In the genomic region with DNA sequence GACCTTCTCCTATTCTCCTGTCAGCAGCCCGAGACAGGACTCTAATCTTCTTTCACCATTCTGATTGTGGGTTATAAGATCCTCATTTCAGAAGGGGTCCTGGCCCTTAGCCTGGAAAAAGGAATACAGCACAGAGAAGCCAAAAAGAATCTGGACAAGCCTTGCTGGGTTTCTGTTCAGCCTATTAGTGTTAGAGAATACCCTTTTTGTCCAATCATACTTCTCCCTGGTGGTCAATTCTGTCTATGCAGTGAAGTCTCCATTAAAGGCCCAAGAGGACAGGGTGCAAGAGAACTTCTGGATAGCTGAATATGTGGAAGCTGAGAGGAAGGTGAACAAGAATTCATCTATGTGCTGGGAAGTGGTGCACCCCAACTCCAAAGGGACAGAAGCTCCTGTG, we compare ENCODE assay signal across 17 cellular contexts.
"Had no signal": no experiment of that assay in that cellular context is flagged by ENCODE, and none has a peak within 500 bp of the region (broad histone marks: within the 10 kb centered on the region; RNA-seq: fewer than 3 reads in every experiment).

No MANE protein-coding gene starts in this region.

- H3K27me3 ChIP-seq: cardiac muscle cell, gastroesophageal sphincter, heart right ventricle, sigmoid colon, stomach, upper lobe of left lung had no signal

- DNase-seq: activated CD4-positive, alpha-beta T cell treated with anti-CD3 and anti-CD28 coated beads for 36 hours; activated CD4-positive, alpha-beta T cell treated with anti-CD3 and anti-CD28 coated beads, Interleukin-2, amount 50 U/mL, for 48 hours; activated gamma-delta T cell; erythroblast; heart right ventricle; kidney glomerular epithelial cell; mesenchymal stem cell; naive thymus-derived CD8-positive, alpha-beta T cell; sigmoid colon; stimulated activated CD4-positive, alpha-beta T cell treated with anti-CD3 and anti-CD28 coated beads, Interleukin-4, amount 100 ng/mL, for 24 hours; stomach; T-helper 17 cell; upper lobe of left lung had no signal

- ATAC-seq: activated CD4-positive, alpha-beta T cell treated with anti-CD3 and anti-CD28 coated beads for 36 hours; gastroesophageal sphincter; heart right ventricle; naive thymus-derived CD8-positive, alpha-beta T cell; stimulated activated effector memory CD8-positive, alpha-beta T cell treated with anti-CD3 and anti-CD28 coated beads, Interleukin-12 subunit alpha, Interleukin-12 subunit beta, amount 100 ng/mL, for 72 hours; T-helper 17 cell had no signal

- H3K4me1 Mint-ChIP-seq: activated CD4-positive, alpha-beta T cell treated with anti-CD3 and anti-CD28 coated beads for 36 hours; activated naive CD4-positive, alpha-beta T cell treated with anti-CD3 and anti-CD28 coated beads, Interleukin-2, amount 50 U/mL, for 24 hours; stimulated activated effector memory CD8-positive, alpha-beta T cell treated with anti-CD3 and anti-CD28 coated beads, Interleukin-12 subunit alpha, Interleukin-12 subunit beta, amount 100 ng/mL, for 72 hours had no signal

- H3K27ac ChIP-seq: cardiac muscle cell, gastroesophageal sphincter, heart right ventricle, sigmoid colon, stomach, upper lobe of left lung had no signal

- H3K27ac Mint-ChIP-seq: activated CD4-positive, alpha-beta T cell treated with anti-CD3 and anti-CD28 coated beads for 36 hours; activated naive CD4-positive, alpha-beta T cell treated with anti-CD3 and anti-CD28 coated beads, Interleukin-2, amount 50 U/mL, for 24 hours; stimulated activated effector memory CD8-positive, alpha-beta T cell treated with anti-CD3 and anti-CD28 coated beads, Interleukin-12 subunit alpha, Interleukin-12 subunit beta, amount 100 ng/mL, for 72 hours; T-helper 17 cell had no signal

- H3K4me3 Mint-ChIP-seq: activated CD4-positive, alpha-beta T cell treated with anti-CD3 and anti-CD28 coated beads for 36 hours; activated naive CD4-positive, alpha-beta T cell treated with anti-CD3 and anti-CD28 coated beads, Interleukin-2, amount 50 U/mL, for 24 hours; naive thymus-derived CD8-positive, alpha-beta T cell; stimulated activated effector memory CD8-positive, alpha-beta T cell treated with anti-CD3 and anti-CD28 coated beads, Interleukin-12 subunit alpha, Interleukin-12 subunit beta, amount 100 ng/mL, for 72 hours had no signal

- H3K36me3 ChIP-seq: cardiac muscle cell, gastroesophageal sphincter, heart right ventricle, sigmoid colon, stomach, upper lobe of left lung had no signal

- H3K9me3 Mint-ChIP-seq: activated naive CD4-positive, alpha-beta T cell treated with anti-CD3 and anti-CD28 coated beads, Interleukin-2, amount 50 U/mL, for 24 hours; stimulated activated effector memory CD8-positive, alpha-beta T cell treated with anti-CD3 and anti-CD28 coated beads, Interleukin-12 subunit alpha, Interleukin-12 subunit beta, amount 100 ng/mL, for 72 hours had no signal

- H3K36me3 Mint-ChIP-seq: activated naive CD4-positive, alpha-beta T cell treated with anti-CD3 and anti-CD28 coated beads, Interleukin-2, amount 50 U/mL, for 24 hours; stimulated activated effector memory CD8-positive, alpha-beta T cell treated with anti-CD3 and anti-CD28 coated beads, Interleukin-12 subunit alpha, Interleukin-12 subunit beta, amount 100 ng/mL, for 72 hours had no signal

- H3K4me1 ChIP-seq: gastroesophageal sphincter, heart right ventricle, sigmoid colon, stomach, upper lobe of left lung had no signal

- H3K27me3 Mint-ChIP-seq: activated CD4-positive, alpha-beta T cell treated with anti-CD3 and anti-CD28 coated beads for 36 hours; activated naive CD4-positive, alpha-beta T cell treated with anti-CD3 and anti-CD28 coated beads, Interleukin-2, amount 50 U/mL, for 24 hours; naive thymus-derived CD8-positive, alpha-beta T cell; T-helper 17 cell had no signal

- H3K4me3 ChIP-seq: cardiac muscle cell, gastroesophageal sphincter, heart right ventricle, sigmoid colon, stomach, upper lobe of left lung had no signal
